Comparison of ENCODE assay signal across 16 cellular contexts in genomic region chr9:120966005-120966369, GRCh38. TPM values are rescaled to one million over a fixed set of nuclear protein-coding genes. Genes with fewer than 3 reads are reported as not detected.
DNase-seq lines count a peak whose midpoint lies in the region; ATAC-seq and TF ChIP-seq lines count a peak whose summit lies in the region.
"Had no signal": no experiment of that assay in that cellular context is flagged by ENCODE, and none has a peak within 500 bp of the region (broad histone marks: within the 10 kb centered on the region; RNA-seq: fewer than 3 reads in every experiment).

No MANE protein-coding gene starts in this region.

- no CpG with 5 or more reads among the region's 3 CpGs for WGBS in neuronal stem cell (ENCODE audit: extremely low coverage in 2 of 2, insufficient read length in 2 of 2, insufficient replicate concordance in 1 of 2), 2 donors

- TF ChIP-seq CTCF in type B pancreatic cell (conservative IDR thresholded peaks at IDR 0.05): no peak
- no peak for TF ChIP-seq CTCF in WTC11 (IDR thresholded peaks at IDR 0.05)

- no peak overlapping the region for H3K23ac ChIP-seq in neuronal stem cell (ENCODE audit: low read depth, low read length, poor library complexity)

- H3K36me3 ChIP-seq in neuronal stem cell (replicated peaks in 1 of 2; ENCODE audit: control insufficient read depth in 2 of 2, insufficient read depth in 2 of 2, low read length in 2 of 2): no peaks in the 10 kb centered on the region
- H3K36me3 ChIP-seq: cardiac muscle cell, WERI-Rb-1 had no signal

- ATAC-seq in Right ventricle myocardium superior (ENCODE audit: poor library complexity): peak; percentile 85
- ATAC-seq in WTC11: no peak
- no peak for ATAC-seq in activated CD4-positive, CD25-positive, alpha-beta regulatory T cell treated with anti-CD3 and anti-CD28 coated beads, Interleukin-2, amount 50 U/mL, for 24 hours
- ATAC-seq: activated CD8-positive, alpha-beta T cell treated with anti-CD3 and anti-CD28 coated beads for 36 hours; activated T-cell treated with anti-CD3 and anti-CD28 coated beads, Interleukin-2, amount 50 U/mL, for 72 hours; effector memory CD8-positive, alpha-beta T cell; HepG2; stimulated activated naive B cell treated with anti-CD40 and anti-IgM and Interleukin-4, amounts not matched to agents 10 μg/mL and 1 μg/mL and 100 μg/mL, for 72 hours had no signal

- H3K27ac ChIP-seq in caudate nucleus (ENCODE audit: low read depth, low read length): peak overlapping the region; percentile 91
- H3K27ac ChIP-seq in neuronal stem cell (replicated peaks; ENCODE audit: low read length): peak overlapping the region; percentile 85
- H3K27ac ChIP-seq: cardiac muscle cell, WERI-Rb-1 had no signal

- no peak overlapping the region for H2BK120ac ChIP-seq in neuronal stem cell (ENCODE audit: low read depth, low read length)

- no peak overlapping the region for H2AK5ac ChIP-seq in neuronal stem cell (ENCODE audit: low read depth, low read length)

- no peak overlapping the region for H4K8ac ChIP-seq in neuronal stem cell (ENCODE audit: low read depth, low read length)

- POLR2A ChIA-PET in WTC11 (lab: Charles Lee): no interaction called here

- intact Hi-C loops in Right ventricle myocardium superior (cut with DNase I): no loop called here

- no peak overlapping the region for H3K4ac ChIP-seq in neuronal stem cell (ENCODE audit: low read length)

- no peaks in the 10 kb centered on the region for H3K9me3 ChIP-seq in neuronal stem cell (replicated peaks in 1 of 2; ENCODE audit: control insufficient read depth in 2 of 2, insufficient read depth in 1 of 2, low read depth in 1 of 2, low read length in 2 of 2)
- H3K9me3 ChIP-seq: Caco-2 had no signal

- no peak overlapping the region for H3K4me2 ChIP-seq in neuronal stem cell (ENCODE audit: insufficient read depth, low read length, poor library complexity, severe bottlenecking)

- CTCF ChIA-PET in WTC11 (lab: Charles Lee): interaction anchor here (1.5 kb wide), 1 partner anchor 15 kb away, joined by 9 read pairs; no protein-coding TSS in a partner anchor

- DNase-seq in caudate nucleus (lab: John Stamatoyannopoulos, UW): peak in 1 of 61 donors; percentile 15
- no peak for DNase-seq in Right ventricle myocardium superior
- DNase-seq in neuronal stem cell (ENCODE audit: low spot score): no peak
- DNase-seq in type B pancreatic cell (ENCODE audit: extremely low spot score, unreplicated experiment): no peak
- DNase-seq in WTC11 (ENCODE audit: low spot score): no peak
- no peak for DNase-seq in GF-D8 (lab: John Stamatoyannopoulos, UW)
- DNase-seq: activated CD8-positive, alpha-beta T cell treated with anti-CD3 and anti-CD28 coated beads for 36 hours; activated naive CD8-positive, alpha-beta T cell treated with anti-CD3 and anti-CD28 coated beads for 36 hours; activated T-cell treated with anti-CD3 and anti-CD28 coated beads, Interleukin-2, amount 50 U/mL, for 72 hours; Caco-2; effector memory CD8-positive, alpha-beta T cell; stimulated activated naive B cell treated with anti-CD40 and anti-IgM and Interleukin-4, amounts not matched to agents 10 μg/mL and 1 μg/mL and 100 μg/mL, for 72 hours; WERI-Rb-1 had no signal

- peaks cover 6% of the 10 kb centered on the region for H3K36me3 Mint-ChIP-seq in type B pancreatic cell
- H3K36me3 Mint-ChIP-seq in WTC11: no peaks in the 10 kb centered on the region
- H3K36me3 Mint-ChIP-seq: activated naive CD8-positive, alpha-beta T cell treated with anti-CD3 and anti-CD28 coated beads for 36 hours had no signal

- peaks cover 12 to 19% of the 10 kb centered on the region in 2 donors for H3K4me1 ChIP-seq in neuronal stem cell (ENCODE audit: control insufficient read depth in 2 of 2, insufficient read depth in 1 of 2, low read depth in 1 of 2, low read length in 2 of 2)

- H2BK15ac ChIP-seq in neuronal stem cell (ENCODE audit: low read length): no peak overlapping the region

- H2AFZ ChIP-seq in neuronal stem cell (ENCODE audit: low read length): no peak overlapping the region

- H4K91ac ChIP-seq in neuronal stem cell (ENCODE audit: low read depth, low read length, poor library complexity): no peak overlapping the region

- no peaks in the 10 kb centered on the region for H3K27me3 ChIP-seq in neuronal stem cell (ENCODE audit: control insufficient read depth in 3 of 3, insufficient read depth in 3 of 3, low read depth in 1 of 3, low read length in 3 of 3)
- H3K27me3 ChIP-seq: cardiac muscle cell had no signal

- H3K9ac ChIP-seq in neuronal stem cell (ENCODE audit: low read depth, low read length, poor library complexity): no peak overlapping the region

- H3K18ac ChIP-seq in neuronal stem cell (ENCODE audit: low read length): no peak overlapping the region

- H3K9me3 Mint-ChIP-seq in type B pancreatic cell (no peaks in the 10 kb centered on the region), WTC11 (no peaks in the 10 kb centered on the region)
- H3K9me3 Mint-ChIP-seq: activated CD8-positive, alpha-beta T cell treated with anti-CD3 and anti-CD28 coated beads for 36 hours; activated naive CD8-positive, alpha-beta T cell treated with anti-CD3 and anti-CD28 coated beads for 36 hours; activated T-cell treated with anti-CD3 and anti-CD28 coated beads, Interleukin-2, amount 50 U/mL, for 72 hours; effector memory CD8-positive, alpha-beta T cell; stimulated activated naive B cell treated with anti-CD40 and anti-IgM and Interleukin-4, amounts not matched to agents 10 μg/mL and 1 μg/mL and 100 μg/mL, for 72 hours had no signal

- no peak overlapping the region for H3K14ac ChIP-seq in neuronal stem cell (ENCODE audit: low read length)

- H3K4me3 Mint-ChIP-seq in type B pancreatic cell (peak overlapping the region; percentile 24), WTC11 (no peak overlapping the region)
- H3K4me3 Mint-ChIP-seq: activated CD8-positive, alpha-beta T cell treated with anti-CD3 and anti-CD28 coated beads for 36 hours; activated naive CD8-positive, alpha-beta T cell treated with anti-CD3 and anti-CD28 coated beads for 36 hours; activated T-cell treated with anti-CD3 and anti-CD28 coated beads, Interleukin-2, amount 50 U/mL, for 72 hours; effector memory CD8-positive, alpha-beta T cell; stimulated activated naive B cell treated with anti-CD40 and anti-IgM and Interleukin-4, amounts not matched to agents 10 μg/mL and 1 μg/mL and 100 μg/mL, for 72 hours had no signal

- peaks cover 20% of the 10 kb centered on the region for H3K4me1 Mint-ChIP-seq in type B pancreatic cell (ENCODE audit: unreplicated experiment)
- peaks cover 29% of the 10 kb centered on the region for H3K4me1 Mint-ChIP-seq in WTC11
- H3K4me1 Mint-ChIP-seq: activated naive CD8-positive, alpha-beta T cell treated with anti-CD3 and anti-CD28 coated beads for 36 hours; stimulated activated naive B cell treated with anti-CD40 and anti-IgM and Interleukin-4, amounts not matched to agents 10 μg/mL and 1 μg/mL and 100 μg/mL, for 72 hours had no signal

- H3K27me3 Mint-ChIP-seq in type B pancreatic cell (no peaks in the 10 kb centered on the region), WTC11 (ENCODE audit: low read depth) (no peaks in the 10 kb centered on the region)
- H3K27me3 Mint-ChIP-seq: activated naive CD8-positive, alpha-beta T cell treated with anti-CD3 and anti-CD28 coated beads for 36 hours; effector memory CD8-positive, alpha-beta T cell; stimulated activated naive B cell treated with anti-CD40 and anti-IgM and Interleukin-4, amounts not matched to agents 10 μg/mL and 1 μg/mL and 100 μg/mL, for 72 hours had no signal

- H2BK5ac ChIP-seq in neuronal stem cell (ENCODE audit: low read length): no peak overlapping the region

- no peak overlapping the region for H3K4me3 ChIP-seq in neuronal stem cell (ENCODE audit: low read length in 2 of 2)
- H3K4me3 ChIP-seq: cardiac muscle cell had no signal

- peak overlapping the region; percentile 24 for H3K27ac Mint-ChIP-seq in type B pancreatic cell
- no peak overlapping the region; the same call in 1 of the 2 replicates for H3K27ac Mint-ChIP-seq in WTC11
- H3K27ac Mint-ChIP-seq: activated CD8-positive, alpha-beta T cell treated with anti-CD3 and anti-CD28 coated beads for 36 hours; activated naive CD8-positive, alpha-beta T cell treated with anti-CD3 and anti-CD28 coated beads for 36 hours; activated T-cell treated with anti-CD3 and anti-CD28 coated beads, Interleukin-2, amount 50 U/mL, for 72 hours; effector memory CD8-positive, alpha-beta T cell; stimulated activated naive B cell treated with anti-CD40 and anti-IgM and Interleukin-4, amounts not matched to agents 10 μg/mL and 1 μg/mL and 100 μg/mL, for 72 hours had no signal

- no peak overlapping the region for H2BK12ac ChIP-seq in neuronal stem cell (ENCODE audit: low read length)

- no peaks in the 10 kb centered on the region for H3K79me1 ChIP-seq in neuronal stem cell (ENCODE audit: low read depth, low read length)

TF ChIP-seq in WTC11, 78 proteins besides CTCF, POLR2A, EP300 and RAD21 (continues in another document):
- TF ChIP-seq NR1H2 (CRISPR knock-in tag; IDR thresholded peaks at IDR 0.05) (no peak), MYBL2 (CRISPR knock-in tag; IDR thresholded peaks at IDR 0.05) (no peak), ZNF138 (CRISPR knock-in tag; conservative IDR thresholded peaks at IDR 0.05) (no peak)

RNA-seq across cellular contexts. Expression of gene TRAF1, which starts 39.4 kb away (rescaled TPM):
- total RNA-seq in Right ventricle myocardium superior (2.2 TPM), type B pancreatic cell (ENCODE audit: low replicate concordance) (1.9 and 3.1 TPM in 2 replicates), WTC11 (2021) (1.8 to 3.1 TPM (median 2.9 TPM) in 3 replicates)
- 2.0 TPM for polyA plus RNA-seq in neuronal stem cell (2013, experiment 1 of 2)
- polyA plus RNA-seq in neuronal stem cell (2013, experiment 2 of 2): 2.0 TPM
